Comparison of ENCODE assay signal across 19 cellular contexts in genomic region chr1:90204036-90204594, GRCh38.
"Had no signal": no experiment of that assay in that cellular context is flagged by ENCODE, and none has a peak within 500 bp of the region (broad histone marks: within the 10 kb centered on the region; RNA-seq: fewer than 3 reads in every experiment).

No MANE protein-coding gene starts in this region.

- ATAC-seq: activated T-cell treated with anti-CD3 and anti-CD28 coated beads, Interleukin-2, amount 50 U/mL, for 72 hours; body of pancreas; left lung; pancreas; stimulated activated memory B cell treated with anti-CD40 and anti-IgM and Interleukin-4, amounts not matched to agents 10 μg/mL and 1 μg/mL and 100 μg/mL, for 72 hours had no signal

- H3K36me3 Mint-ChIP-seq: activated naive CD4-positive, alpha-beta T cell treated with anti-CD3 and anti-CD28 coated beads, Interleukin-2, amount 10 ng/mL, durations not matched to agents 7 days and 5 days; stimulated activated memory B cell treated with anti-CD40 and anti-IgM and Interleukin-4, amounts not matched to agents 10 μg/mL and 1 μg/mL and 100 μg/mL, for 72 hours had no signal

- H3K4me3 Mint-ChIP-seq: activated naive CD4-positive, alpha-beta T cell treated with anti-CD3 and anti-CD28 coated beads, Interleukin-2, amount 10 ng/mL, durations not matched to agents 7 days and 5 days; activated T-cell treated with anti-CD3 and anti-CD28 coated beads, Interleukin-2, amount 50 U/mL, for 72 hours; nephron; stimulated activated memory B cell treated with anti-CD40 and anti-IgM and Interleukin-4, amounts not matched to agents 10 μg/mL and 1 μg/mL and 100 μg/mL, for 72 hours had no signal

- H3K27ac Mint-ChIP-seq: activated naive CD4-positive, alpha-beta T cell treated with anti-CD3 and anti-CD28 coated beads, Interleukin-2, amount 10 ng/mL, durations not matched to agents 7 days and 5 days; activated T-cell treated with anti-CD3 and anti-CD28 coated beads, Interleukin-2, amount 50 U/mL, for 72 hours; nephron; stimulated activated memory B cell treated with anti-CD40 and anti-IgM and Interleukin-4, amounts not matched to agents 10 μg/mL and 1 μg/mL and 100 μg/mL, for 72 hours had no signal

- H3K4me1 Mint-ChIP-seq: activated naive CD4-positive, alpha-beta T cell treated with anti-CD3 and anti-CD28 coated beads, Interleukin-2, amount 10 ng/mL, durations not matched to agents 7 days and 5 days; stimulated activated memory B cell treated with anti-CD40 and anti-IgM and Interleukin-4, amounts not matched to agents 10 μg/mL and 1 μg/mL and 100 μg/mL, for 72 hours had no signal

- H3K27me3 Mint-ChIP-seq: activated naive CD4-positive, alpha-beta T cell treated with anti-CD3 and anti-CD28 coated beads, Interleukin-2, amount 10 ng/mL, durations not matched to agents 7 days and 5 days; stimulated activated memory B cell treated with anti-CD40 and anti-IgM and Interleukin-4, amounts not matched to agents 10 μg/mL and 1 μg/mL and 100 μg/mL, for 72 hours had no signal

- DNase-seq: activated CD4-positive, alpha-beta T cell treated with anti-CD3 and anti-CD28 coated beads, Interleukin-2, amount 50 U/mL, for 48 hours; activated effector memory CD4-positive, alpha-beta T cell treated with Interleukin-2 at 50 U/mL for 16 hours; activated naive CD4-positive, alpha-beta T cell treated with anti-CD3 and anti-CD28 coated beads, Interleukin-2, amount 10 ng/mL, durations not matched to agents 7 days and 5 days; activated T-cell treated with anti-CD3 and anti-CD28 coated beads, Interleukin-2, amount 50 U/mL, for 72 hours; amygdala; body of pancreas; cortex of kidney; left lung; mammary epithelial cell; midbrain; pancreas; sigmoid colon; stimulated activated CD4-positive, alpha-beta T cell treated with anti-CD3 and anti-CD28 coated beads, Interleukin-15, amount 100 ng/mL, for 24 hours; stomach; T-helper 1 cell; transverse colon; uterus had no signal

- H3K9me3 Mint-ChIP-seq: activated naive CD4-positive, alpha-beta T cell treated with anti-CD3 and anti-CD28 coated beads, Interleukin-2, amount 10 ng/mL, durations not matched to agents 7 days and 5 days; activated T-cell treated with anti-CD3 and anti-CD28 coated beads, Interleukin-2, amount 50 U/mL, for 72 hours; nephron had no signal
